In the genomic region with DNA sequence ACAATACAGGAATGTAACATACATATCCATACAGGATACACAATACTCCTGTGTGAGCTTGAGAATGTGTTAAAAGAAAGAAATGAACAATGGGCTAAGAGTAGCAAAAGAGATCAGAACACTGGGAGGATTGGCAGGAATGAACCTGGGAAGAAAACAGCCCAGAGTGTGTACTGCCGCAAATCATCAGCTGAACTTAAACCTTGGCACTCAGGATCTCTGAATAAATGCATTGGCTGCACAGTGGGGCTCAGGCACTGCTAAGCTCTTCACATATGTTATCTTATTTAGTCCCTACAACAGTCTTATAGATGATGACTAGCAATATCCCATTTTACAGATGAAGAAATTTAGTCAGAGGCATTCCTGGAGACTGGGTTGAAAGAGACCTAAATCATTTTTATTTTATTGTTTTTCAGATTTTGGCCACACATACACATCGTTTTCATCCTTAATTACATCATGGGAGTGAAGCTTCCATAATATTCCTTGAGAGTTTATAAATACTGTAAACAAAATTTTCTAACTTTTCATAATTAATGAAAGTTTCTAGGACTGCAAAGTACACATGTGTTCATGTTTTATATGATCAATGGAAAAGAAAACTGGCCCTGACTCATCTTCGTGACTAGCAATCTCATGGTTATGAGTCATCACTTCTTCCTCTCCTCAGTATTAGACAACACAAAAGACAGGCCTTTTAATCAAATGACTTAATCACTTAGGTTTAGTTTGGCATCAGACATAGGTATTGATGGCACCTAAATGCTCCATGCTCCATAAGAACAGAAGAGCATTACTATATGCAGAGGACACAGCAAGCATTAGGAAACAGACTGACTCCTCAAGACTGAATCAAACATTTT, we compare ENCODE assay signal across 10 cellular contexts. TPM values are rescaled to one million over a fixed set of nuclear protein-coding genes. Genes with fewer than 3 reads are reported as not detected.
DNase-seq lines count a peak whose midpoint lies in the region; ATAC-seq and TF ChIP-seq lines count a peak whose summit lies in the region.
"Had no signal": no experiment of that assay in that cellular context is flagged by ENCODE, and none has a peak within 500 bp of the region (broad histone marks: within the 10 kb centered on the region; RNA-seq: fewer than 3 reads in every experiment).

No MANE protein-coding gene starts in this region.

- ATAC-seq in HG02798 (IDR thresholded peaks at IDR 0.05; ENCODE audit: poor library complexity, unreplicated experiment) (peak; percentile 52), RWPE2 (ENCODE audit: low read depth) (peak; percentile 98), GM18909 (IDR thresholded peaks at IDR 0.05; ENCODE audit: poor library complexity, unreplicated experiment) (no peak)

- no peak overlapping the region for H3K4me2 ChIP-seq in neuronal stem cell (ENCODE audit: insufficient read depth, low read length, poor library complexity, severe bottlenecking)

- no peak overlapping the region for H3K18ac ChIP-seq in neuronal stem cell (ENCODE audit: low read length)

- H3K36me3 ChIP-seq in RWPE2 (ENCODE audit: low read depth) = no peaks in the 10 kb centered on the region
- H3K36me3 ChIP-seq in neuronal stem cell (replicated peaks in 1 of 2; ENCODE audit: control insufficient read depth in 2 of 2, insufficient read depth in 2 of 2, low read length in 2 of 2) = no peaks in the 10 kb centered on the region
- H3K36me3 ChIP-seq: cardiac muscle cell had no signal

- TF ChIP-seq CTCF in RWPE2 (IDR thresholded peaks at IDR 0.05; ENCODE audit: poor library complexity, severe bottlenecking) = no peak
- no peak for TF ChIP-seq CTCF in foreskin fibroblast (IDR thresholded peaks at IDR 0.05; ENCODE audit: low read depth, low read length)

- H3K14ac ChIP-seq in neuronal stem cell (ENCODE audit: low read length) = no peak overlapping the region

- H3K27me3 ChIP-seq in RWPE2 (ENCODE audit: insufficient read depth, poor library complexity, severe bottlenecking) (no peaks in the 10 kb centered on the region), neuronal stem cell (ENCODE audit: control insufficient read depth in 3 of 3, insufficient read depth in 3 of 3, low read depth in 1 of 3, low read length in 3 of 3) (no peaks in the 10 kb centered on the region)
- H3K27me3 ChIP-seq: cardiac muscle cell had no signal

- no peak overlapping the region for H2AFZ ChIP-seq in neuronal stem cell (ENCODE audit: low read length)

- no peak overlapping the region for H3K9ac ChIP-seq in neuronal stem cell (ENCODE audit: low read depth, low read length, poor library complexity)

- no peaks in the 10 kb centered on the region for H3K79me1 ChIP-seq in neuronal stem cell (ENCODE audit: low read depth, low read length)

- no peak overlapping the region for H4K8ac ChIP-seq in neuronal stem cell (ENCODE audit: low read depth, low read length)

- no peak overlapping the region for H4K91ac ChIP-seq in neuronal stem cell (ENCODE audit: low read depth, low read length, poor library complexity)

- no peak overlapping the region for H3K4ac ChIP-seq in neuronal stem cell (ENCODE audit: low read length)

- no peak overlapping the region for H2BK5ac ChIP-seq in neuronal stem cell (ENCODE audit: low read length)

- no CpG with 5 or more reads among the region's 3 CpGs for WGBS in neuronal stem cell (ENCODE audit: extremely low coverage in 2 of 2, insufficient read length in 2 of 2, insufficient replicate concordance in 1 of 2), 2 donors

- H2BK120ac ChIP-seq in neuronal stem cell (ENCODE audit: low read depth, low read length) = no peak overlapping the region

- no peak overlapping the region for H3K23ac ChIP-seq in neuronal stem cell (ENCODE audit: low read depth, low read length, poor library complexity)

- no peak overlapping the region for H2AK5ac ChIP-seq in neuronal stem cell (ENCODE audit: low read depth, low read length)

- peak; percentile 21 to 24 for DNase-seq in AML-193 (lab: John Stamatoyannopoulos, UW)
- DNase-seq in RWPE2 (ENCODE audit: low spot score) = no peak
- DNase-seq in foreskin fibroblast = peak; percentile 50 to 89
- no peak for DNase-seq in NCI-H187 treated with DMSO at 0.1 percent for 48 hours (lab: John Stamatoyannopoulos, UW)
- no peak for DNase-seq in neuronal stem cell (ENCODE audit: low spot score)
- DNase-seq in D341Med (ENCODE audit: low spot score) = no peak

- no peak overlapping the region for H2BK12ac ChIP-seq in neuronal stem cell (ENCODE audit: low read length)

- peaks cover 25% of the 10 kb centered on the region for H3K4me1 ChIP-seq in RWPE2 (ENCODE audit: insufficient read depth, poor library complexity, severe bottlenecking)
- peaks cover 0 to 34% of the 10 kb centered on the region in 2 donors for H3K4me1 ChIP-seq in neuronal stem cell (ENCODE audit: control insufficient read depth in 2 of 2, insufficient read depth in 1 of 2, low read depth in 1 of 2, low read length in 2 of 2)

- no peaks in the 10 kb centered on the region for H3K9me3 ChIP-seq in RWPE2 (ENCODE audit: severe bottlenecking)
- no peaks in the 10 kb centered on the region for H3K9me3 ChIP-seq in neuronal stem cell (replicated peaks in 1 of 2; ENCODE audit: control insufficient read depth in 2 of 2, insufficient read depth in 1 of 2, low read depth in 1 of 2, low read length in 2 of 2)

- H3K27ac ChIP-seq in RWPE2 (ENCODE audit: poor library complexity, severe bottlenecking) (peak overlapping the region; percentile 61), neuronal stem cell (replicated peaks; ENCODE audit: low read length) (no peak overlapping the region)
- H3K27ac ChIP-seq: cardiac muscle cell had no signal

- H2BK15ac ChIP-seq in neuronal stem cell (ENCODE audit: low read length) = no peak overlapping the region

- H3K4me3 ChIP-seq in RWPE2 (ENCODE audit: severe bottlenecking) (no peak overlapping the region), foreskin fibroblast (ENCODE audit: low read depth in 1 of 2, low read length in 2 of 2) (no peak overlapping the region), neuronal stem cell (ENCODE audit: low read length in 2 of 2) (no peak overlapping the region)
- H3K4me3 ChIP-seq: cardiac muscle cell, lung had no signal

RNA-seq across cellular contexts. Expression of a gene that starts 59.2 kb away (rescaled TPM):
- 0.07 TPM for polyA plus RNA-seq in neuronal stem cell (2013, experiment 1 of 2)
- 0.12 TPM for polyA plus RNA-seq in neuronal stem cell (2013, experiment 2 of 2)

Comparison
In these comparisons a context has a peak if more than half of its experiments do, and no peak if none do; other contexts are left out.
1. DNase-seq: peak in AML-193 (2 of 2) and foreskin fibroblast (2 of 2); none in RWPE2 (single experiment), NCI-H187 treated with DMSO at 0.1 percent for 48 hours (single experiment), neuronal stem cell (single experiment) and D341Med (single experiment).